Comparison of ENCODE assay signal across 1 cellular context in genomic region chr1:15172405-15173259, GRCh38.
TF ChIP-seq lines count a peak whose summit lies in the region.

No MANE protein-coding gene starts in this region.

TF ChIP-seq in HCT116, 20 proteins besides CTCF, POLR2A, EP300 and RAD21:
- TF ChIP-seq FOSL1 (IDR thresholded peaks at IDR 0.05; ENCODE audit: low read depth): no peak
- TF ChIP-seq SP1 (IDR thresholded peaks at IDR 0.05; ENCODE audit: low read depth): no peak
- no peak for TF ChIP-seq ZNF274 (IDR thresholded peaks at IDR 0.05; ENCODE audit: low read depth, low read length)
- TF ChIP-seq JUND (IDR thresholded peaks at IDR 0.05): no peak
- no peak for TF ChIP-seq ATF3 (IDR thresholded peaks at IDR 0.05)
- no peak for TF ChIP-seq REST (IDR thresholded peaks at IDR 0.05; ENCODE audit: low read depth)
